Comparison of ENCODE assay signal across 17 cellular contexts in genomic region chr2:235584269-235585007, GRCh38.
"Had no signal": no experiment of that assay in that cellular context is flagged by ENCODE, and none has a peak within 500 bp of the region (broad histone marks: within the 10 kb centered on the region; RNA-seq: fewer than 3 reads in every experiment).

No MANE protein-coding gene starts in this region.

- H3K4me1 ChIP-seq: esophagus muscularis mucosa, suprapubic skin, thyroid gland had no signal

- DNase-seq: effector memory CD4-positive, alpha-beta T cell; gastrocnemius medialis; islet precursor cell; mammary epithelial cell; sigmoid colon; stimulated activated CD4-positive, alpha-beta T cell treated with anti-CD3 and anti-CD28 coated beads, Interleukin-12 subunit alpha, Interleukin-12 subunit beta, amount 100 ng/mL, for 4 hours; stimulated activated naive CD4-positive, alpha-beta T cell; thyroid gland had no signal

- ATAC-seq: gastrocnemius medialis, left lobe of liver had no signal

- H3K27ac ChIP-seq: esophagus muscularis mucosa, gastrocnemius medialis, parathyroid adenoma, sigmoid colon, skin epidermis, suprapubic skin, thyroid gland had no signal

- H3K27ac Mint-ChIP-seq: nephron, type B pancreatic cell had no signal

- FAIRE-seq: endometrium, urothelium cell line had no signal

- H3K4me3 Mint-ChIP-seq: nephron, type B pancreatic cell had no signal

- H3K36me3 ChIP-seq: esophagus muscularis mucosa, gastrocnemius medialis, sigmoid colon, suprapubic skin, thyroid gland had no signal

- H3K27me3 Mint-ChIP-seq: type B pancreatic cell had no signal

- H3K27me3 ChIP-seq: esophagus muscularis mucosa, gastrocnemius medialis, sigmoid colon, suprapubic skin, thyroid gland had no signal

- H3K9ac ChIP-seq: parathyroid adenoma had no signal

- H2AFZ ChIP-seq: parathyroid adenoma had no signal

- H3K4me3 ChIP-seq: esophagus muscularis mucosa, gastrocnemius medialis, sigmoid colon, skin epidermis, suprapubic skin, thyroid gland had no signal

- H3K9me3 Mint-ChIP-seq: nephron, type B pancreatic cell had no signal

- H3K9me3 ChIP-seq: esophagus muscularis mucosa, gastrocnemius medialis, sigmoid colon, suprapubic skin, thyroid gland had no signal
